ENCODE assay signal across 10 cellular contexts in genomic region chr14:69037790-69038448, GRCh38. TPM values are rescaled to one million over a fixed set of nuclear protein-coding genes. Genes with fewer than 3 reads are reported as not detected.
DNase-seq lines count a peak whose midpoint lies in the region; ATAC-seq and TF ChIP-seq lines count a peak whose summit lies in the region.
"Had no signal": no experiment of that assay in that cellular context is flagged by ENCODE, and none has a peak within 500 bp of the region (broad histone marks: within the 10 kb centered on the region; RNA-seq: fewer than 3 reads in every experiment).

No MANE protein-coding gene starts in this region.

- intact Hi-C loops in psoas muscle (cut with DNase I) = no loop called here

- no peak for ATAC-seq in psoas muscle
- ATAC-seq in GM21515 (IDR thresholded peaks at IDR 0.05; ENCODE audit: unreplicated experiment) = no peak
- ATAC-seq: body of pancreas had no signal

- DNase-seq in H4 (ENCODE audit: low spot score) (peak; percentile 20), RPMI7951 (ENCODE audit: low read depth) (peak; percentile 61), fibroblast of pulmonary artery (ENCODE audit: low read depth) (peak; percentile 50), psoas muscle (no peak), inferior parietal cortex (ENCODE audit: extremely low spot score) (no peak), GM13976 (ENCODE audit: low spot score) (no peak)
- DNase-seq: body of pancreas, NCI-H774, T-helper 2 cell had no signal

- H3K27ac ChIP-seq in psoas muscle = peak overlapping the region; percentile 9
- H3K27ac ChIP-seq: body of pancreas had no signal

- H3K4me1 ChIP-seq in psoas muscle = peaks cover 3% of the 10 kb centered on the region

- TF ChIP-seq CTCF in fibroblast of pulmonary artery (IDR thresholded peaks at IDR 0.05; ENCODE audit: low read length, missing control alignments) (no peak), psoas muscle (IDR thresholded peaks at IDR 0.05) (no peak), GM13976 (IDR thresholded peaks at IDR 0.05; ENCODE audit: borderline replicate concordance, control extremely low read depth, extremely low read depth, insufficient read depth, missing control alignments) (no peak)

- 54 to 60% (median 54%) methylated on average over 7 of the region's 7 CpGs for WGBS in psoas muscle, 3 donors

- no peaks in the 10 kb centered on the region for H3K9me3 ChIP-seq in psoas muscle
- H3K9me3 ChIP-seq: body of pancreas had no signal

- H3K36me3 ChIP-seq in psoas muscle (ENCODE audit: insufficient read depth in 1 of 2, low read depth in 1 of 2) = no peaks in the 10 kb centered on the region

- H3K27me3 ChIP-seq in psoas muscle (ENCODE audit: insufficient read depth in 3 of 3, low read length in 2 of 3) = peaks cover 0 to 5% (median 0%) of the 10 kb centered on the region in 3 donors
- H3K27me3 ChIP-seq: body of pancreas had no signal

- in situ Hi-C loops in GM13976 (cut with MboI; ENCODE audit: low sequenced_read_pairs, unreplicated experiment) = no loop called here

- no peak overlapping the region for H3K4me3 ChIP-seq in fibroblast of pulmonary artery (replicated peaks; ENCODE audit: low read depth, low read length)
- no peak overlapping the region for H3K4me3 ChIP-seq in psoas muscle
- H3K4me3 ChIP-seq: body of pancreas had no signal

RNA-seq across cellular contexts. Expression of gene ACTN1, which starts 58.8 kb away (rescaled TPM):
- total RNA-seq in H4 (2014; rRNA removed; shearing (Covaris generic)) = 102 and 127 TPM in 2 replicates
- total RNA-seq in RPMI7951 (2014; rRNA removed; shearing (Covaris generic)) = 228 and 231 TPM in 2 replicates
- total RNA-seq in psoas muscle = 10 to 100 TPM; 10.9 to 23.7 (median 16.0) TPM
- polyA plus RNA-seq in psoas muscle = 1 to 10 TPM; 5.8 to 9.1 (median 6.2) TPM

Comparison
In these comparisons a context has a peak if more than half of its experiments do, and no peak if none do; other contexts are left out.
1. DNase-seq: peak in H4 (single experiment), RPMI7951 (single experiment) and fibroblast of pulmonary artery (single experiment); none in psoas muscle (0 of 2), inferior parietal cortex (single experiment) and GM13976 (single experiment).